Comparison of ENCODE assay signal across 8 cellular contexts in genomic region chr19:1000095-1000494, GRCh38. TPM values are rescaled to one million over a fixed set of nuclear protein-coding genes. Genes with fewer than 3 reads are reported as not detected.
DNase-seq lines count a peak whose midpoint lies in the region; ATAC-seq and TF ChIP-seq lines count a peak whose summit lies in the region.

GRIN3B (plus strand) TSS chr19:1000419; CDS start chr19:1000438, 19 bp downstream.

- H3K9ac ChIP-seq in colonic mucosa (ENCODE audit: low read depth in 2 of 2, low read length in 2 of 2) (no peak within 1 kb of the TSS), mesendoderm (ENCODE audit: low read length) (peak within 1 kb of the TSS; percentile 44)

- no peak for TF ChIP-seq CTCF in colonic mucosa (IDR thresholded peaks at IDR 0.05)
- peak in 2 of 7 experiments; percentile 12 to 26 for TF ChIP-seq CTCF in stomach (IDR thresholded peaks at IDR 0.05)

- no peak within 1 kb of the TSS for H2BK5ac ChIP-seq in mesendoderm (ENCODE audit: low read length)

- peak within 1 kb of the TSS in 6 of 7 donors; percentile 18 to 59 (median 54) for H3K4me3 Mint-ChIP-seq in CD8-positive, alpha-beta memory T cell
- peak within 1 kb of the TSS; percentile 8 to 81 (median 44) for H3K4me3 Mint-ChIP-seq in IgD-negative memory B cell

- no peak within 1 kb of the TSS for H3K18ac ChIP-seq in mesendoderm (ENCODE audit: low read length)

- no CpG with 5 or more reads among the region's 43 CpGs for WGBS in mesendoderm (ENCODE audit: extremely low coverage, insufficient coverage, low lambda C conversion rate)
- 1 to 7% (median 2%) methylated on average over 12 to 43 of the region's 43 CpGs for WGBS in stomach, 5 donors

- DNase-seq in CD8-positive, alpha-beta memory T cell, result peak; percentile 42 to 70 (median 47)
- peak; percentile 46 to 63 for DNase-seq in activated CD4-positive, alpha-beta T cell treated with anti-CD3 and anti-CD28 coated beads for 24 hours (ENCODE audit: low read depth in 2 of 2)
- DNase-seq in colonic mucosa (peak; percentile 65), mesendoderm (peak; percentile 69), stomach (peak; percentile 60), superior temporal gyrus (ENCODE audit: extremely low spot score) (no peak)

- no peak within 1 kb of the TSS for H2BK120ac ChIP-seq in mesendoderm (ENCODE audit: low read depth, low read length)

- H3K79me2 ChIP-seq in mesendoderm (ENCODE audit: control insufficient read depth, insufficient read depth, low read length), result no peaks in the 10 kb centered on the region

- POLR2A ChIA-PET in CD8-positive, alpha-beta memory T cell (lab: Charles Lee), result no interaction called here

- no peak for ATAC-seq in HG02759 (IDR thresholded peaks at IDR 0.05; ENCODE audit: unreplicated experiment)

- H3K27ac Mint-ChIP-seq in CD8-positive, alpha-beta memory T cell, result peak within 1 kb of the TSS in 6 of 8 donors; percentile 26 to 89 (median 66)
- peak within 1 kb of the TSS in 1 of 3 donors; percentile 55 for H3K27ac Mint-ChIP-seq in IgD-negative memory B cell

- no peak within 1 kb of the TSS for H3K27ac ChIP-seq in CD8-positive, alpha-beta memory T cell (ENCODE audit: low read depth, low read length)
- H3K27ac ChIP-seq in colonic mucosa, result no peak within 1 kb of the TSS
- H3K27ac ChIP-seq in mesendoderm (ENCODE audit: low read depth, low read length), result no peak within 1 kb of the TSS
- no peak within 1 kb of the TSS for H3K27ac ChIP-seq in stomach

- no peak within 1 kb of the TSS for H3K23ac ChIP-seq in mesendoderm (ENCODE audit: low read length)

- peaks cover 25% of the 10 kb centered on the region for H3K27me3 ChIP-seq in CD8-positive, alpha-beta memory T cell (ENCODE audit: insufficient read depth, low read length, poor library complexity, severe bottlenecking)
- H3K27me3 ChIP-seq in colonic mucosa, result peaks cover 51% of the 10 kb centered on the region
- H3K27me3 ChIP-seq in mesendoderm (ENCODE audit: insufficient read depth, low read length, poor library complexity), result peaks cover 5% of the 10 kb centered on the region
- peaks cover 23 to 96% (median 82%) of the 10 kb centered on the region in 3 donors for H3K27me3 ChIP-seq in stomach

- H3K9me3 Mint-ChIP-seq in CD8-positive, alpha-beta memory T cell, result peaks cover 0 to 6% (median 0%) of the 10 kb centered on the region in 5 donors
- no peaks in the 10 kb centered on the region for H3K9me3 Mint-ChIP-seq in IgD-negative memory B cell

- H3K36me3 Mint-ChIP-seq in CD8-positive, alpha-beta memory T cell, result peaks cover 0 to 2% (median 0%) of the 10 kb centered on the region in 3 donors
- H3K36me3 Mint-ChIP-seq in IgD-negative memory B cell, result no peaks in the 10 kb centered on the region

- peak within 1 kb of the TSS; percentile 56 for H3K56ac ChIP-seq in mesendoderm (ENCODE audit: low read length)

- CTCF ChIA-PET in CD8-positive, alpha-beta memory T cell (lab: Charles Lee), result interaction anchor here (1.2 to 2.5 kb wide), 3 partner anchors 21 to 33 kb away, joined by 3 to 7 read pairs (median 5); partner anchors contain the start of gene RNU6-2

- TF ChIP-seq POLR2A in stomach (IDR thresholded peaks at IDR 0.05), result no peak

- H3K36me3 ChIP-seq in CD8-positive, alpha-beta memory T cell (ENCODE audit: insufficient read depth, low read length), result no peaks in the 10 kb centered on the region
- no peaks in the 10 kb centered on the region for H3K36me3 ChIP-seq in colonic mucosa
- H3K36me3 ChIP-seq in mesendoderm (ENCODE audit: control insufficient read depth, insufficient read depth, low read length), result no peaks in the 10 kb centered on the region
- peaks cover 0 to 2% (median 0%) of the 10 kb centered on the region in 4 donors for H3K36me3 ChIP-seq in stomach

- no peak within 1 kb of the TSS for H4K5ac ChIP-seq in mesendoderm (ENCODE audit: low read length)

- H2AK5ac ChIP-seq in mesendoderm (ENCODE audit: low read length), result no peak within 1 kb of the TSS

- H3K79me1 ChIP-seq in mesendoderm (ENCODE audit: low read length), result no peaks in the 10 kb centered on the region

- peaks cover 10 to 28% of the 10 kb centered on the region in 2 donors for H3K27me3 Mint-ChIP-seq in CD8-positive, alpha-beta memory T cell
- H3K27me3 Mint-ChIP-seq in IgD-negative memory B cell, result peaks cover 35% of the 10 kb centered on the region

- H4K8ac ChIP-seq in mesendoderm (ENCODE audit: low read depth, low read length), result no peak within 1 kb of the TSS

- intact Hi-C loops in colonic mucosa (cut with DNase I) (no loop called here), stomach (cut with DNase I; ENCODE audit: low total_unique reads) (no loop called here)

- H3K9me3 ChIP-seq in CD8-positive, alpha-beta memory T cell (ENCODE audit: low read length), result no peaks in the 10 kb centered on the region
- H3K9me3 ChIP-seq in colonic mucosa (no peaks in the 10 kb centered on the region), stomach (no peaks in the 10 kb centered on the region)

- H3K4me3 ChIP-seq in CD8-positive, alpha-beta memory T cell (ENCODE audit: low read length), result no peak within 1 kb of the TSS
- H3K4me3 ChIP-seq in colonic mucosa (no peak within 1 kb of the TSS), mesendoderm (ENCODE audit: low read length) (no peak within 1 kb of the TSS), stomach (peak within 1 kb of the TSS in 3 of 4 donors; percentile 12 to 42 (median 35))

- H3K4me1 ChIP-seq in CD8-positive, alpha-beta memory T cell (ENCODE audit: insufficient read depth, low read length), result peaks cover 32% of the 10 kb centered on the region
- H3K4me1 ChIP-seq in colonic mucosa, result peaks cover 7% of the 10 kb centered on the region
- H3K4me1 ChIP-seq in mesendoderm (ENCODE audit: control insufficient read depth, low read depth, low read length), result no peaks in the 10 kb centered on the region
- H3K4me1 ChIP-seq in stomach, result peaks cover 20 to 39% (median 35%) of the 10 kb centered on the region in 4 donors

- no peak within 1 kb of the TSS for H2BK15ac ChIP-seq in mesendoderm (replicated peaks; ENCODE audit: low read depth)

- H3K4ac ChIP-seq in mesendoderm (ENCODE audit: low read depth, low read length), result no peak within 1 kb of the TSS

- no peak for TF ChIP-seq EP300 in stomach (IDR thresholded peaks at IDR 0.05)

- peak within 1 kb of the TSS; percentile 52 for H3K4me2 ChIP-seq in mesendoderm (ENCODE audit: low read length)

- peaks cover 6 to 38% (median 13%) of the 10 kb centered on the region in 3 donors for H3K4me1 Mint-ChIP-seq in CD8-positive, alpha-beta memory T cell
- peaks cover 0 to 10% (median 7%) of the 10 kb centered on the region in 3 donors for H3K4me1 Mint-ChIP-seq in IgD-negative memory B cell

RNA-seq across cellular contexts. Expression of gene GRIN3B, which starts in this region (rescaled TPM):
- total RNA-seq in CD8-positive, alpha-beta memory T cell, result not detected
- polyA plus RNA-seq in CD8-positive, alpha-beta memory T cell, result not detected
- polyA plus RNA-seq in IgD-negative memory B cell, result not detected
- not detected for total RNA-seq in colonic mucosa
- polyA plus RNA-seq in mesendoderm (2013, experiment 1 of 2), result 0.06 TPM
- polyA plus RNA-seq in mesendoderm (2013, experiment 2 of 2), result 0.10 TPM
- total RNA-seq in stomach, result not detected
- under 1 TPM in 1 of 3 donors, not detected in 2; 0.03 TPM for polyA plus RNA-seq in stomach

Comparison
In these comparisons a context has a peak if more than half of its experiments do, and no peak if none do; other contexts are left out.
1. Peak in DNase-seq in CD8-positive, alpha-beta memory T cell; RNA of the gene not detected or under 1 TPM.
2. Peak in DNase-seq in colonic mucosa; RNA of the gene not detected or under 1 TPM.
3. Peak in DNase-seq and H3K4me3 ChIP-seq in stomach; RNA of the gene not detected or under 1 TPM.